ENCODE assay signal across 12 cellular contexts in the genomic region with DNA sequence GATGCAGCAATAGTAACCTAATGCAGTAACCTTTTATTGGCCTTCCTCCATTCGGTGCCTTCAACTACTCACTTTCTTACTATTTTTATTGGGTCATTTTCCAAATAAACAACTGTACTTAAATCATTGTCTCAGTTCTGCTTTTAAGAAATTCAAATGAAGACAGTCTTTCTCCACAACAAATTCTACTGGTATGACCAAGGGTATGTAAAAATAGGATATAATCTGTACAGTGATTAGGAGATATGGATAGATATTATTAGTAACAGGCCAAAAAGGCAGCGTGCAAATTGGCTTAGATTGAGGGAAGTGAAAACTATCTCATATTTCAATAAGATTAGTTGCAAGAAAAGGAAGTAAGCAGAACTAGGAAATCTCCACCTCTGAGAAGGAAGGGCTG.
DNase-seq lines count a peak whose midpoint lies in the region; ATAC-seq and TF ChIP-seq lines count a peak whose summit lies in the region.
"Had no signal": no experiment of that assay in that cellular context is flagged by ENCODE, and none has a peak within 500 bp of the region (broad histone marks: within the 10 kb centered on the region; RNA-seq: fewer than 3 reads in every experiment).

No MANE protein-coding gene starts in this region.

- no peaks in the 10 kb centered on the region for H3K9me2 ChIP-seq in MM.1S (replicated peaks; ENCODE audit: insufficient read depth, low read length)

- no peaks in the 10 kb centered on the region for H3K36me3 ChIP-seq in MM.1S (replicated peaks; ENCODE audit: insufficient read depth, low read length)
- H3K36me3 ChIP-seq in psoas muscle (ENCODE audit: insufficient read depth in 1 of 2, low read depth in 1 of 2) = no peaks in the 10 kb centered on the region
- H3K36me3 ChIP-seq in adrenal gland (replicated peaks in 1 of 2) = no peaks in the 10 kb centered on the region
- H3K36me3 ChIP-seq: heart left ventricle, upper lobe of right lung had no signal

- no peaks in the 10 kb centered on the region for H3F3A ChIP-seq in MM.1S (ENCODE audit: insufficient read depth, low read length)

- H3K4me1 Mint-ChIP-seq in stimulated activated naive CD8-positive, alpha-beta T cell treated with anti-CD3 and anti-CD28 coated beads, Interleukin-15, amount 100 ng/mL, for 72 hours = peaks cover 24% of the 10 kb centered on the region
- H3K4me1 Mint-ChIP-seq in stimulated activated naive B cell treated with anti-CD40 and anti-IgM and Interleukin-4, amounts not matched to agents 10 μg/mL and 1 μg/mL and 100 μg/mL, for 72 hours = peaks cover 10 to 28% of the 10 kb centered on the region in 2 donors

- intact Hi-C loops in sciatic nerve (cut with DNase I) (no loop called here), psoas muscle (cut with DNase I) (no loop called here), adrenal gland (cut with DNase I) (no loop called here)

- peak overlapping the region; percentile 6 to 62 for H3K4me3 Mint-ChIP-seq in stimulated activated naive CD8-positive, alpha-beta T cell treated with anti-CD3 and anti-CD28 coated beads, Interleukin-15, amount 100 ng/mL, for 72 hours
- H3K4me3 Mint-ChIP-seq in stimulated activated naive B cell treated with anti-CD40 and anti-IgM and Interleukin-4, amounts not matched to agents 10 μg/mL and 1 μg/mL and 100 μg/mL, for 72 hours = peak overlapping the region in 1 of 2 donors; percentile 1

- peaks cover 0 to 4% of the 10 kb centered on the region in 2 donors for H3K9me3 Mint-ChIP-seq in stimulated activated naive CD8-positive, alpha-beta T cell treated with anti-CD3 and anti-CD28 coated beads, Interleukin-15, amount 100 ng/mL, for 72 hours
- H3K9me3 Mint-ChIP-seq in stimulated activated naive B cell treated with anti-CD40 and anti-IgM and Interleukin-4, amounts not matched to agents 10 μg/mL and 1 μg/mL and 100 μg/mL, for 72 hours = peaks cover 0 to 5% of the 10 kb centered on the region in 2 donors

- no peaks in the 10 kb centered on the region for H3K27me3 Mint-ChIP-seq in stimulated activated naive CD8-positive, alpha-beta T cell treated with anti-CD3 and anti-CD28 coated beads, Interleukin-15, amount 100 ng/mL, for 72 hours
- no peaks in the 10 kb centered on the region for H3K27me3 Mint-ChIP-seq in stimulated activated naive B cell treated with anti-CD40 and anti-IgM and Interleukin-4, amounts not matched to agents 10 μg/mL and 1 μg/mL and 100 μg/mL, for 72 hours

- H3K27ac Mint-ChIP-seq in stimulated activated naive CD8-positive, alpha-beta T cell treated with anti-CD3 and anti-CD28 coated beads, Interleukin-15, amount 100 ng/mL, for 72 hours = no peak overlapping the region
- peak overlapping the region; percentile 33 for H3K27ac Mint-ChIP-seq in stimulated activated naive B cell treated with anti-CD40 and anti-IgM and Interleukin-4, amounts not matched to agents 10 μg/mL and 1 μg/mL and 100 μg/mL, for 72 hours

- 38 to 67% (median 40%) methylated on average over 2 of the region's 2 CpGs for WGBS in psoas muscle, 3 donors
- WGBS in adrenal gland, 4 donors = 22 to 49% (median 44%) methylated on average over 2 of the region's 2 CpGs

- no peak for ATAC-seq in stimulated activated naive CD8-positive, alpha-beta T cell treated with anti-CD3 and anti-CD28 coated beads, Interleukin-15, amount 100 ng/mL, for 72 hours
- no peak for ATAC-seq in stimulated activated naive CD8-positive, alpha-beta T cell treated with anti-CD3 and anti-CD28 coated beads, Interleukin-15, Interleukin-2, amounts not matched to agents 100 U/mL and 50 U/mL, for 24 hours
- ATAC-seq in HG02852 (IDR thresholded peaks at IDR 0.05; ENCODE audit: unreplicated experiment) = peak; percentile 81
- peak; percentile 90 to 92 for ATAC-seq in stimulated activated naive B cell treated with anti-CD40 and anti-IgM and Interleukin-4, amounts not matched to agents 10 μg/mL and 1 μg/mL and 100 μg/mL, for 72 hours (replicated peaks)
- ATAC-seq in sciatic nerve = no peak
- ATAC-seq in psoas muscle = no peak
- ATAC-seq: heart left ventricle, upper lobe of right lung had no signal

- no peaks in the 10 kb centered on the region for H3K9me3 ChIP-seq in MM.1S (replicated peaks; ENCODE audit: insufficient read depth, low read length)
- peaks cover 4% of the 10 kb centered on the region for H3K9me3 ChIP-seq in psoas muscle
- H3K9me3 ChIP-seq in adrenal gland (replicated peaks in 1 of 3) = no peaks in the 10 kb centered on the region
- H3K9me3 ChIP-seq: upper lobe of right lung had no signal

- peak overlapping the region; percentile 31; the same call in 1 of the 2 replicates for H3K9ac ChIP-seq in MM.1S (ENCODE audit: low read length)

- H2AFZ ChIP-seq in MM.1S (ENCODE audit: low read length) = no peak overlapping the region
- H2AFZ ChIP-seq: PC-9 had no signal

- H3K79me2 ChIP-seq in MM.1S (ENCODE audit: low read length) = no peaks in the 10 kb centered on the region

- H3K4me1 ChIP-seq in MM.1S (ENCODE audit: low read length) (peaks cover 15% of the 10 kb centered on the region), psoas muscle (no peaks in the 10 kb centered on the region), adrenal gland (replicated peaks in 1 of 2) (no peaks in the 10 kb centered on the region)
- H3K4me1 ChIP-seq: heart left ventricle, upper lobe of right lung had no signal

- H3K27ac ChIP-seq in MM.1S (ENCODE audit: low read length) = peak overlapping the region; percentile 57; the same call in 1 of the 2 replicates
- no peak overlapping the region for H3K27ac ChIP-seq in psoas muscle
- no peak overlapping the region for H3K27ac ChIP-seq in adrenal gland
- H3K27ac ChIP-seq: heart left ventricle, PC-9, upper lobe of right lung had no signal

- H4K20me1 ChIP-seq in MM.1S (ENCODE audit: insufficient read depth, low read length) = no peaks in the 10 kb centered on the region

- no peak for TF ChIP-seq POLR2A in adrenal gland (IDR thresholded peaks at IDR 0.05)

- H3K27me3 ChIP-seq in MM.1S (replicated peaks; ENCODE audit: insufficient read depth, low read length) (no peaks in the 10 kb centered on the region), psoas muscle (ENCODE audit: insufficient read depth in 3 of 3, low read length in 2 of 3) (peaks cover 0 to 8% (median 0%) of the 10 kb centered on the region in 3 donors), adrenal gland (no peaks in the 10 kb centered on the region)
- H3K27me3 ChIP-seq: heart left ventricle, upper lobe of right lung had no signal

- no peak for TF ChIP-seq CTCF in MM.1S (IDR thresholded peaks at IDR 0.05; ENCODE audit: low read length)
- TF ChIP-seq CTCF in psoas muscle (IDR thresholded peaks at IDR 0.05) = no peak
- no peak for TF ChIP-seq CTCF in adrenal gland (IDR thresholded peaks at IDR 0.05)

- DNase-seq in stimulated activated naive CD8-positive, alpha-beta T cell treated with anti-CD3 and anti-CD28 coated beads, Interleukin-15, amount 100 ng/mL, for 72 hours = no peak
- DNase-seq in stimulated activated naive CD8-positive, alpha-beta T cell treated with anti-CD3 and anti-CD28 coated beads, Interleukin-15, Interleukin-2, amounts not matched to agents 100 U/mL and 50 U/mL, for 24 hours = no peak
- DNase-seq in MM.1S (peak; percentile 25), sciatic nerve (ENCODE audit: low spot score) (no peak), psoas muscle (no peak), adrenal gland (no peak)
- DNase-seq in stimulated activated naive B cell treated with anti-CD40 and anti-IgM and Interleukin-4, amounts not matched to agents 10 μg/mL and 1 μg/mL and 100 μg/mL, for 72 hours = no peak
- DNase-seq: cerebellar nuclear complex, heart left ventricle, PC-9, upper lobe of right lung had no signal

- peak overlapping the region; percentile 29; the same call in 1 of the 2 replicates for H3K4me2 ChIP-seq in MM.1S (ENCODE audit: low read depth, low read length)
- H3K4me2 ChIP-seq: PC-9 had no signal

- peaks cover 6 to 11% of the 10 kb centered on the region in 2 donors for H3K36me3 Mint-ChIP-seq in stimulated activated naive B cell treated with anti-CD40 and anti-IgM and Interleukin-4, amounts not matched to agents 10 μg/mL and 1 μg/mL and 100 μg/mL, for 72 hours

- H3K4me3 ChIP-seq in MM.1S (ENCODE audit: low read length) (no peak overlapping the region), psoas muscle (no peak overlapping the region), adrenal gland (no peak overlapping the region)
- H3K4me3 ChIP-seq: heart left ventricle, PC-9, upper lobe of right lung had no signal

Comparison
In these comparisons a context has a peak if more than half of its experiments do, and no peak if none do; other contexts are left out.
1. ATAC-seq: peak in HG02852 (single experiment) and stimulated activated naive B cell treated with anti-CD40 and anti-IgM and Interleukin-4, amounts not matched to agents 10 μg/mL and 1 μg/mL and 100 μg/mL, for 72 hours (2 of 2); none in stimulated activated naive CD8-positive, alpha-beta T cell treated with anti-CD3 and anti-CD28 coated beads, Interleukin-15, amount 100 ng/mL, for 72 hours (single experiment), stimulated activated naive CD8-positive, alpha-beta T cell treated with anti-CD3 and anti-CD28 coated beads, Interleukin-15, Interleukin-2, amounts not matched to agents 100 U/mL and 50 U/mL, for 24 hours (single experiment), sciatic nerve (single experiment) and psoas muscle (0 of 4).